In the genomic region with DNA sequence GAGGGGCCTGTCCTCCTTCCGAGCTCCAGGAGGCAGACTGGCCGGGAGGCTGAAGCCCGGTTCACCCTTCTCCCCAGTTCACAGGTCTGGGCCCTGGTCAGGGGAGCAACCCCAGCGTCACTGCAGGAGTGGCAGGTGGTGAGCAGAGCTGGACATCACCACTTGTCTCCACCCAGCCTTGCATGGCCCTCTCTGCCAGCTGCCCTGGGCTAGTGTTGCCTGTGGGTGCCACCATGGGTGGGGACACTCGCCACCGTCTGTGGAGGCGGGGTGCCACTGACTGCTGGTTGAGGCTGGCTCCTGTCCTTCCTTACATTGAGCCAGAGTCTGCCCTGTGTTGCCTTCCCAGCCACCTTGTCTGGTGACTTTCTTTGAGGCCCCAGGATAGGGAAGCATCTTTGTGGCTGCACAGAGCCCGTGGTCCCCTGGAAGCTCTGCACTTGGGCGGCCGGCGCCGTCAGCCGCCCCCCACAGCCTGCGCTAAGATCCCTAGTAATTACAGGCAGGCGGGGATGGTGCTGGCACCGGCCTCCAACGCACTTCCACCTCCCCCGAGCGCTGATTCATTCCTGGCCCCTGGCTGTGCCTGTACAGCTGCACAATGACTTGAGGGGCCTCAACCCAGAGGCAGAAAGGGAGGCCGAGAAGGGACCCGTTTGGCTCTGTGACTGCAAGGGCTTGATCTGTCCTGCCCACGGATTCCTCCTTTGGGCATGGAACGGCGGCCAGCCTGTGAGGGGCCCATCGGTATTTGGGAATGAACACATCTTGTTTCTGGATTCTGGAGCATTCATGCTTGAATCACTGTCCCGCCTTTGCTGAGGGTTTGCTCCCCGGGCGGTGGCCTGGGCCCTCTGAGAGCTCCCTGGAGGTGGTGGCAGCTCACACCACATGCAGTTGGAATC, we compare ENCODE assay signal across 1 cellular context.
TF ChIP-seq lines count a peak whose summit lies in the region.

No MANE protein-coding gene starts in this region.

TF ChIP-seq in GM23338, 12 proteins besides CTCF, POLR2A, EP300 and RAD21 (continued from another document):
- TF ChIP-seq, protein P1, sequence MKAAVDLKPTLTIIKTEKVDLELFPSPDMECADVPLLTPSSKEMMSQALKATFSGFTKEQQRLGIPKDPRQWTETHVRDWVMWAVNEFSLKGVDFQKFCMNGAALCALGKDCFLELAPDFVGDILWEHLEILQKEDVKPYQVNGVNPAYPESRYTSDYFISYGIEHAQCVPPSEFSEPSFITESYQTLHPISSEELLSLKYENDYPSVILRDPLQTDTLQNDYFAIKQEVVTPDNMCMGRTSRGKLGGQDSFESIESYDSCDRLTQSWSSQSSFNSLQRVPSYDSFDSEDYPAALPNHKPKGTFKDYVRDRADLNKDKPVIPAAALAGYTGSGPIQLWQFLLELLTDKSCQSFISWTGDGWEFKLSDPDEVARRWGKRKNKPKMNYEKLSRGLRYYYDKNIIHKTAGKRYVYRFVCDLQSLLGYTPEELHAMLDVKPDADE (IDR thresholded peaks at IDR 0.05): no peak
- TF ChIP-seq EZH2 (IDR thresholded peaks at IDR 0.05; ENCODE audit: low read depth, unreplicated experiment) (no peak), EZH2phosphoT487 (IDR thresholded peaks at IDR 0.05; ENCODE audit: unreplicated experiment) (no peak)
- TF ChIP-seq, protein P2, sequence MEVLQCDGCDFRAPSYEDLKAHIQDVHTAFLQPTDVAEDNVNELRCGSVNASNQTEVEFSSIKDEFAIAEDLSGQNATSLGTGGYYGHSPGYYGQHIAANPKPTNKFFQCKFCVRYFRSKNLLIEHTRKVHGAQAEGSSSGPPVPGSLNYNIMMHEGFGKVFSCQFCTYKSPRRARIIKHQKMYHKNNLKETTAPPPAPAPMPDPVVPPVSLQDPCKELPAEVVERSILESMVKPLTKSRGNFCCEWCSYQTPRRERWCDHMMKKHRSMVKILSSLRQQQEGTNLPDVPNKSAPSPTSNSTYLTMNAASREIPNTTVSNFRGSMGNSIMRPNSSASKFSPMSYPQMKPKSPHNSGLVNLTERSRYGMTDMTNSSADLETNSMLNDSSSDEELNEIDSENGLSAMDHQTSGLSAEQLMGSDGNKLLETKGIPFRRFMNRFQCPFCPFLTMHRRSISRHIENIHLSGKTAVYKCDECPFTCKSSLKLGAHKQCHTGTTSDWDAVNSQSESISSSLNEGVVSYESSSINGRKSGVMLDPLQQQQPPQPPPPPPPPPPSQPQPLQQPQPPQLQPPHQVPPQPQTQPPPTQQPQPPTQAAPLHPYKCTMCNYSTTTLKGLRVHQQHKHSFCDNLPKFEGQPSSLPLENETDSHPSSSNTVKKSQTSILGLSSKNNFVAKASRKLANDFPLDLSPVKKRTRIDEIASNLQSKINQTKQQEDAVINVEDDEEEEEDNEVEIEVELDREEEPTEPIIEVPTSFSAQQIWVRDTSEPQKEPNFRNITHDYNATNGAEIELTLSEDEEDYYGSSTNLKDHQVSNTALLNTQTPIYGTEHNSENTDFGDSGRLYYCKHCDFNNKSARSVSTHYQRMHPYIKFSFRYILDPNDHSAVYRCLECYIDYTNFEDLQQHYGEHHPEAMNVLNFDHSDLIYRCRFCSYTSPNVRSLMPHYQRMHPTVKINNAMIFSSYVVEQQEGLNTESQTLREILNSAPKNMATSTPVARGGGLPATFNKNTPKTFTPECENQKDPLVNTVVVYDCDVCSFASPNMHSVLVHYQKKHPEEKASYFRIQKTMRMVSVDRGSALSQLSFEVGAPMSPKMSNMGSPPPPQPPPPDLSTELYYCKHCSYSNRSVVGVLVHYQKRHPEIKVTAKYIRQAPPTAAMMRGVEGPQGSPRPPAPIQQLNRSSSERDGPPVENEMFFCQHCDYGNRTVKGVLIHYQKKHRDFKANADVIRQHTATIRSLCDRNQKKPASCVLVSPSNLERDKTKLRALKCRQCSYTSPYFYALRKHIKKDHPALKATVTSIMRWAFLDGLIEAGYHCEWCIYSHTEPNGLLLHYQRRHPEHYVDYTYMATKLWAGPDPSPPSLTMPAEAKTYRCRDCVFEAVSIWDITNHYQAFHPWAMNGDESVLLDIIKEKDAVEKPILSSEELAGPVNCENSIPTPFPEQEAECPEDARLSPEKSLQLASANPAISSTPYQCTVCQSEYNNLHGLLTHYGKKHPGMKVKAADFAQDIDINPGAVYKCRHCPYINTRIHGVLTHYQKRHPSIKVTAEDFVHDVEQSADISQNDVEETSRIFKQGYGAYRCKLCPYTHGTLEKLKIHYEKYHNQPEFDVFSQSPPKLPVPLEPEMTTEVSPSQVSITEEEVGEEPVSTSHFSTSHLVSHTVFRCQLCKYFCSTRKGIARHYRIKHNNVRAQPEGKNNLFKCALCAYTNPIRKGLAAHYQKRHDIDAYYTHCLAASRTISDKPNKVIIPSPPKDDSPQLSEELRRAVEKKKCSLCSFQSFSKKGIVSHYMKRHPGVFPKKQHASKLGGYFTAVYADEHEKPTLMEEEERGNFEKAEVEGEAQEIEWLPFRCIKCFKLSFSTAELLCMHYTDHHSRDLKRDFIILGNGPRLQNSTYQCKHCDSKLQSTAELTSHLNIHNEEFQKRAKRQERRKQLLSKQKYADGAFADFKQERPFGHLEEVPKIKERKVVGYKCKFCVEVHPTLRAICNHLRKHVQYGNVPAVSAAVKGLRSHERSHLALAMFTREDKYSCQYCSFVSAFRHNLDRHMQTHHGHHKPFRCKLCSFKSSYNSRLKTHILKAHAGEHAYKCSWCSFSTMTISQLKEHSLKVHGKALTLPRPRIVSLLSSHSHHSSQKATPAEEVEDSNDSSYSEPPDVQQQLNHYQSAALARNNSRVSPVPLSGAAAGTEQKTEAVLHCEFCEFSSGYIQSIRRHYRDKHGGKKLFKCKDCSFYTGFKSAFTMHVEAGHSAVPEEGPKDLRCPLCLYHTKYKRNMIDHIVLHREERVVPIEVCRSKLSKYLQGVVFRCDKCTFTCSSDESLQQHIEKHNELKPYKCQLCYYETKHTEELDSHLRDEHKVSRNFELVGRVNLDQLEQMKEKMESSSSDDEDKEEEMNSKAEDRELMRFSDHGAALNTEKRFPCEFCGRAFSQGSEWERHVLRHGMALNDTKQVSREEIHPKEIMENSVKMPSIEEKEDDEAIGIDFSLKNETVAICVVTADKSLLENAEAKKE (CRISPR knock-in tag; IDR thresholded peaks at IDR 0.05): no peak
